Comparison of ENCODE assay signal across 17 cellular contexts in genomic region chr7:157615101-157615817, GRCh38.
A peak's percentile ranks its signal among the peaks of the same experiment; 100 is the strongest.
DNase-seq lines count a peak whose midpoint lies in the region; ATAC-seq and TF ChIP-seq lines count a peak whose summit lies in the region.
"Had no signal": no experiment of that assay in that cellular context is flagged by ENCODE, and none has a peak within 500 bp of the region (broad histone marks: within the 10 kb centered on the region; RNA-seq: fewer than 3 reads in every experiment).

No MANE protein-coding gene starts in this region.

- no peak overlapping the region for H2AFZ ChIP-seq in fibroblast of lung (ENCODE audit: low read length)
- H2AFZ ChIP-seq: parathyroid adenoma had no signal

- no peaks in the 10 kb centered on the region for H3K9me3 Mint-ChIP-seq in activated naive CD8-positive, alpha-beta T cell treated with anti-CD3 and anti-CD28 coated beads, Interleukin-2, amount 10 ng/mL, durations not matched to agents 7 days and 5 days
- no peaks in the 10 kb centered on the region for H3K9me3 Mint-ChIP-seq in activated naive CD8-positive, alpha-beta T cell treated with anti-CD3 and anti-CD28 coated beads for 36 hours
- H3K9me3 Mint-ChIP-seq in naive thymus-derived CD4-positive, alpha-beta T cell = peaks cover 0 to 3% (median 0%) of the 10 kb centered on the region in 11 donors
- no peaks in the 10 kb centered on the region for H3K9me3 Mint-ChIP-seq in activated naive CD4-positive, alpha-beta T cell treated with anti-CD3 and anti-CD28 coated beads, Interleukin-2, amount 10 ng/mL, durations not matched to agents 7 days and 5 days
- H3K9me3 Mint-ChIP-seq: activated naive CD4-positive, alpha-beta T cell treated with anti-CD3 and anti-CD28 coated beads, Interleukin-2, amount 50 U/mL, for 72 hours; T-helper 2 cell treated with Interferon-gamma antibody and Interleukin-4, amounts not matched to agents 5 μg/mL and 100 μg/mL, for 36 hours had no signal

- H3K36me3 ChIP-seq in fibroblast of lung (ENCODE audit: control insufficient read depth, insufficient read depth, low read length) = no peaks in the 10 kb centered on the region
- H3K36me3 ChIP-seq in naive thymus-derived CD4-positive, alpha-beta T cell (ENCODE audit: control insufficient read depth in 2 of 3, insufficient read depth in 3 of 3, low read length in 3 of 3) = no peaks in the 10 kb centered on the region

- no peaks in the 10 kb centered on the region for H4K20me1 ChIP-seq in fibroblast of lung (ENCODE audit: control insufficient read depth, extremely low read depth, insufficient read depth, low read length)

- CTCF ChIA-PET in naive thymus-derived CD4-positive, alpha-beta T cell (lab: Charles Lee) = interaction anchor here (1.1 to 1.2 kb wide), 2 partner anchors 14 to 67 kb away, joined by 3 read pairs; no protein-coding TSS in a partner anchor
- CTCF ChIA-PET in activated naive CD4-positive, alpha-beta T cell treated with anti-CD3 and anti-CD28 coated beads, Interleukin-2, amount 10 ng/mL, durations not matched to agents 7 days and 5 days (lab: Charles Lee) = interaction anchor here (0.9 kb wide), 1 partner anchor 181 kb away, joined by 3 read pairs; no protein-coding TSS in a partner anchor

- H3K9me3 ChIP-seq in fibroblast of lung (ENCODE audit: control insufficient read depth, insufficient read depth, low read depth, low read length) = no peaks in the 10 kb centered on the region
- H3K9me3 ChIP-seq in naive thymus-derived CD4-positive, alpha-beta T cell (ENCODE audit: control insufficient read depth in 2 of 3, low read length in 3 of 3) = no peaks in the 10 kb centered on the region
- H3K9me3 ChIP-seq: A549 had no signal

- peak overlapping the region; percentile 43 for H3K27ac ChIP-seq in fibroblast of lung (ENCODE audit: insufficient read depth, low read length)
- H3K27ac ChIP-seq in naive thymus-derived CD4-positive, alpha-beta T cell (ENCODE audit: low read depth, low read length) = no peak overlapping the region
- H3K27ac ChIP-seq: A549, parathyroid adenoma had no signal

- no peaks in the 10 kb centered on the region for H3K27me3 Mint-ChIP-seq in activated naive CD8-positive, alpha-beta T cell treated with anti-CD3 and anti-CD28 coated beads, Interleukin-2, amount 10 ng/mL, durations not matched to agents 7 days and 5 days
- H3K27me3 Mint-ChIP-seq in activated naive CD8-positive, alpha-beta T cell treated with anti-CD3 and anti-CD28 coated beads for 36 hours = no peaks in the 10 kb centered on the region
- H3K27me3 Mint-ChIP-seq in naive thymus-derived CD4-positive, alpha-beta T cell = peaks cover 0 to 4% (median 0%) of the 10 kb centered on the region in 5 donors
- H3K27me3 Mint-ChIP-seq in activated naive CD4-positive, alpha-beta T cell treated with anti-CD3 and anti-CD28 coated beads, Interleukin-2, amount 10 ng/mL, durations not matched to agents 7 days and 5 days = peaks cover 78% of the 10 kb centered on the region

- peak overlapping the region; percentile 7 for H3K9ac ChIP-seq in fibroblast of lung (ENCODE audit: insufficient read depth, low read length)
- H3K9ac ChIP-seq: parathyroid adenoma had no signal

- POLR2A ChIA-PET in activated naive CD8-positive, alpha-beta T cell treated with anti-CD3 and anti-CD28 coated beads, Interleukin-2, amount 10 ng/mL, durations not matched to agents 7 days and 5 days (lab: Charles Lee) = no interaction called here
- POLR2A ChIA-PET in naive thymus-derived CD4-positive, alpha-beta T cell (lab: Charles Lee) = interaction anchor here (0.8 to 5.2 kb wide), 2 partner anchors 10 to 19 kb away, joined by 3 to 61 read pairs; no protein-coding TSS in a partner anchor

- ATAC-seq in activated naive CD8-positive, alpha-beta T cell treated with anti-CD3 and anti-CD28 coated beads, Interleukin-2, amount 10 ng/mL, durations not matched to agents 7 days and 5 days (ENCODE audit: low read depth) = no peak
- ATAC-seq in naive thymus-derived CD4-positive, alpha-beta T cell = no peak
- no peak for ATAC-seq in HG03025 (IDR thresholded peaks at IDR 0.05; ENCODE audit: low FRiP score, unreplicated experiment)
- ATAC-seq: A549; activated naive CD4-positive, alpha-beta T cell treated with anti-CD3 and anti-CD28 coated beads, Interleukin-2, amount 50 U/mL, for 72 hours had no signal

- intact Hi-C loops in naive thymus-derived CD4-positive, alpha-beta T cell (cut with micrococcal nuclease) = loop anchor here in 1 of 2 donors (2.0 kb wide), 1 partner anchor 182 kb away; no protein-coding TSS in a partner anchor

- H3K4me1 Mint-ChIP-seq in activated naive CD8-positive, alpha-beta T cell treated with anti-CD3 and anti-CD28 coated beads, Interleukin-2, amount 10 ng/mL, durations not matched to agents 7 days and 5 days = peaks cover 5% of the 10 kb centered on the region
- H3K4me1 Mint-ChIP-seq in activated naive CD8-positive, alpha-beta T cell treated with anti-CD3 and anti-CD28 coated beads for 36 hours = peaks cover 11% of the 10 kb centered on the region
- H3K4me1 Mint-ChIP-seq in naive thymus-derived CD4-positive, alpha-beta T cell = peaks cover 8 to 40% (median 23%) of the 10 kb centered on the region in 7 donors
- H3K4me1 Mint-ChIP-seq in activated naive CD4-positive, alpha-beta T cell treated with anti-CD3 and anti-CD28 coated beads, Interleukin-2, amount 10 ng/mL, durations not matched to agents 7 days and 5 days = peaks cover 26% of the 10 kb centered on the region

- H3K79me2 ChIP-seq in fibroblast of lung (ENCODE audit: control insufficient read depth, insufficient read depth, low read length) = no peaks in the 10 kb centered on the region
- H3K79me2 ChIP-seq: parathyroid adenoma had no signal

- no peak overlapping the region for H3K4me3 ChIP-seq in fibroblast of lung (replicated peaks in 1 of 4; ENCODE audit: control extremely low read depth in 1 of 4, insufficient read depth in 1 of 4, low read depth in 3 of 4, low read length in 4 of 4)
- H3K4me3 ChIP-seq in naive thymus-derived CD4-positive, alpha-beta T cell (ENCODE audit: low read length) = no peak overlapping the region
- H3K4me3 ChIP-seq: A549 had no signal

- H3K4me3 Mint-ChIP-seq in activated naive CD8-positive, alpha-beta T cell treated with anti-CD3 and anti-CD28 coated beads, Interleukin-2, amount 10 ng/mL, durations not matched to agents 7 days and 5 days = no peak overlapping the region
- no peak overlapping the region for H3K4me3 Mint-ChIP-seq in activated naive CD8-positive, alpha-beta T cell treated with anti-CD3 and anti-CD28 coated beads for 36 hours
- no peak overlapping the region for H3K4me3 Mint-ChIP-seq in naive thymus-derived CD4-positive, alpha-beta T cell
- no peak overlapping the region for H3K4me3 Mint-ChIP-seq in activated naive CD4-positive, alpha-beta T cell treated with anti-CD3 and anti-CD28 coated beads, Interleukin-2, amount 10 ng/mL, durations not matched to agents 7 days and 5 days
- H3K4me3 Mint-ChIP-seq: T-helper 2 cell treated with Interferon-gamma antibody and Interleukin-4, amounts not matched to agents 5 μg/mL and 100 μg/mL, for 36 hours had no signal

- peak; percentile 27 for DNase-seq in activated naive CD8-positive, alpha-beta T cell treated with anti-CD3 and anti-CD28 coated beads, Interleukin-2, amount 10 ng/mL, durations not matched to agents 7 days and 5 days
- no peak for DNase-seq in activated naive CD8-positive, alpha-beta T cell treated with anti-CD3 and anti-CD28 coated beads for 36 hours
- peak; percentile 52 to 84 for DNase-seq in fibroblast of lung (ENCODE audit: low read depth in 2 of 2)
- DNase-seq in naive thymus-derived CD4-positive, alpha-beta T cell = peak in 5 of 9 donors; percentile 20 to 44 (median 28)
- DNase-seq in NOMO-1 treated with dmso at 0.1 percent for 144 hours (lab: John Stamatoyannopoulos, UW; ENCODE audit: unreplicated experiment) = no peak
- DNase-seq in activated naive CD4-positive, alpha-beta T cell treated with anti-CD3 and anti-CD28 coated beads, Interleukin-2, amount 10 ng/mL, durations not matched to agents 7 days and 5 days = no peak
- no peak for DNase-seq in stimulated activated CD4-positive, alpha-beta T cell treated with anti-CD3 and anti-CD28 coated beads, Interleukin-2, amount 100 ng/mL, for 24 hours
- DNase-seq: activated CD4-positive, alpha-beta T cell treated with anti-CD3 and anti-CD28 coated beads for 1 hour; activated CD8-positive, alpha-beta memory T cell treated with anti-CD3 and anti-CD28 coated beads, Interleukin-2, amount 50 U/mL, for 48 hours; midbrain; MM.1S; SHP77 treated with DMSO at 0.1 percent for 48 hours had no signal

- no peaks in the 10 kb centered on the region for H3K36me3 Mint-ChIP-seq in activated naive CD8-positive, alpha-beta T cell treated with anti-CD3 and anti-CD28 coated beads, Interleukin-2, amount 10 ng/mL, durations not matched to agents 7 days and 5 days
- no peaks in the 10 kb centered on the region for H3K36me3 Mint-ChIP-seq in activated naive CD8-positive, alpha-beta T cell treated with anti-CD3 and anti-CD28 coated beads for 36 hours
- peaks cover 0 to 11% (median 0%) of the 10 kb centered on the region in 5 donors for H3K36me3 Mint-ChIP-seq in naive thymus-derived CD4-positive, alpha-beta T cell
- peaks cover 4% of the 10 kb centered on the region for H3K36me3 Mint-ChIP-seq in activated naive CD4-positive, alpha-beta T cell treated with anti-CD3 and anti-CD28 coated beads, Interleukin-2, amount 10 ng/mL, durations not matched to agents 7 days and 5 days

- peak overlapping the region; percentile 59 for H3K4me2 ChIP-seq in fibroblast of lung (ENCODE audit: extremely low read depth, insufficient read depth, low read length)
- H3K4me2 ChIP-seq: A549 had no signal

- TF ChIP-seq CTCF in fibroblast of lung (conservative IDR thresholded peaks at IDR 0.05 in 1 of 2, IDR thresholded peaks at IDR 0.05 in 1 of 2; ENCODE audit: low read depth in 1 of 2, low read length in 2 of 2) = no peak

- H3K27ac Mint-ChIP-seq in activated naive CD8-positive, alpha-beta T cell treated with anti-CD3 and anti-CD28 coated beads, Interleukin-2, amount 10 ng/mL, durations not matched to agents 7 days and 5 days = no peak overlapping the region
- H3K27ac Mint-ChIP-seq in activated naive CD8-positive, alpha-beta T cell treated with anti-CD3 and anti-CD28 coated beads for 36 hours = no peak overlapping the region
- peak overlapping the region in 8 of 9 donors; percentile 15 to 81 (median 63) for H3K27ac Mint-ChIP-seq in naive thymus-derived CD4-positive, alpha-beta T cell
- H3K27ac Mint-ChIP-seq in activated naive CD4-positive, alpha-beta T cell treated with anti-CD3 and anti-CD28 coated beads, Interleukin-2, amount 10 ng/mL, durations not matched to agents 7 days and 5 days = no peak overlapping the region
- H3K27ac Mint-ChIP-seq: activated naive CD4-positive, alpha-beta T cell treated with anti-CD3 and anti-CD28 coated beads, Interleukin-2, amount 50 U/mL, for 72 hours; T-helper 2 cell treated with Interferon-gamma antibody and Interleukin-4, amounts not matched to agents 5 μg/mL and 100 μg/mL, for 36 hours had no signal

- no peaks in the 10 kb centered on the region for H3K27me3 ChIP-seq in fibroblast of lung (ENCODE audit: control insufficient read depth, insufficient read depth, low read length)
- H3K27me3 ChIP-seq in naive thymus-derived CD4-positive, alpha-beta T cell (ENCODE audit: control insufficient read depth in 2 of 2, insufficient read depth in 2 of 2, low read length in 2 of 2) = no peaks in the 10 kb centered on the region

- H3K4me1 ChIP-seq in fibroblast of lung (ENCODE audit: control insufficient read depth, extremely low read depth, insufficient read depth, low read length) = no peaks in the 10 kb centered on the region
- H3K4me1 ChIP-seq in naive thymus-derived CD4-positive, alpha-beta T cell (ENCODE audit: control insufficient read depth in 2 of 2, insufficient read depth in 2 of 2, low read length in 2 of 2) = peaks cover 0 to 8% of the 10 kb centered on the region in 2 donors
- H3K4me1 ChIP-seq: A549, parathyroid adenoma had no signal

Comparison
In these comparisons a context has a peak if more than half of its experiments do, and no peak if none do; other contexts are left out.
1. DNase-seq: peak in activated naive CD8-positive, alpha-beta T cell treated with anti-CD3 and anti-CD28 coated beads, Interleukin-2, amount 10 ng/mL, durations not matched to agents 7 days and 5 days (single experiment), fibroblast of lung (2 of 2) and naive thymus-derived CD4-positive, alpha-beta T cell (5 of 9); none in activated naive CD8-positive, alpha-beta T cell treated with anti-CD3 and anti-CD28 coated beads for 36 hours (single experiment), NOMO-1 treated with dmso at 0.1 percent for 144 hours (single experiment), activated naive CD4-positive, alpha-beta T cell treated with anti-CD3 and anti-CD28 coated beads, Interleukin-2, amount 10 ng/mL, durations not matched to agents 7 days and 5 days (single experiment) and stimulated activated CD4-positive, alpha-beta T cell treated with anti-CD3 and anti-CD28 coated beads, Interleukin-2, amount 100 ng/mL, for 24 hours (0 of 2).
2. H3K27ac Mint-ChIP-seq: peak in naive thymus-derived CD4-positive, alpha-beta T cell (8 of 9); none in activated naive CD8-positive, alpha-beta T cell treated with anti-CD3 and anti-CD28 coated beads, Interleukin-2, amount 10 ng/mL, durations not matched to agents 7 days and 5 days (single experiment), activated naive CD8-positive, alpha-beta T cell treated with anti-CD3 and anti-CD28 coated beads for 36 hours (single experiment) and activated naive CD4-positive, alpha-beta T cell treated with anti-CD3 and anti-CD28 coated beads, Interleukin-2, amount 10 ng/mL, durations not matched to agents 7 days and 5 days (single experiment).